8 cellular contexts compared by ENCODE assay signal in genomic region chr17:16415031-16415924, GRCh38. TPM values are rescaled to one million over a fixed set of nuclear protein-coding genes. Genes with fewer than 3 reads are reported as not detected.
DNase-seq lines count a peak whose midpoint lies in the region; ATAC-seq and TF ChIP-seq lines count a peak whose summit lies in the region.

TSS of gene TRPV2 (plus strand) at chr17:16415571. CDS start at chr17:16417669, 2,098 bp downstream.

- no peak within 1 kb of the TSS for H3K4me3 Mint-ChIP-seq in progenitor cell of endocrine pancreas (ENCODE audit: low read depth)

- H3K27ac Mint-ChIP-seq in progenitor cell of endocrine pancreas, result peak within 1 kb of the TSS; percentile 81

- DNase-seq in KBM-7 (peak; percentile 47), fibroblast of the aortic adventitia (ENCODE audit: low read depth) (no peak), progenitor cell of endocrine pancreas (ENCODE audit: low spot score, unreplicated experiment) (no peak), NCI-H226 (no peak)
- DNase-seq in activated CD8-positive, alpha-beta memory T cell treated with anti-CD3 and anti-CD28 coated beads, Interleukin-2, amount 50 U/mL, for 4 hours, result peak; percentile 55

- H3K4me3 ChIP-seq in fibroblast of the aortic adventitia (ENCODE audit: low read depth, low read length), result peak within 1 kb of the TSS; percentile 46

- in situ Hi-C loops in GM18951 (cut with MboI; ENCODE audit: low sequenced_read_pairs, unreplicated experiment) (no loop called here), KBM-7 (cut with MboI; ENCODE audit: low pct_unique_long_range_greater_than_20kb, low sequenced_read_pairs) (no loop called here)

- no peak for ATAC-seq in HG02938 (IDR thresholded peaks at IDR 0.05; ENCODE audit: unreplicated experiment)

- peaks cover 8% of the 10 kb centered on the region for H3K27me3 Mint-ChIP-seq in progenitor cell of endocrine pancreas

- TF ChIP-seq POLR2A in GM18951 (IDR thresholded peaks at IDR 0.05; ENCODE audit: extremely low read depth, insufficient read depth, insufficient read length), result peak; percentile 65

- no peaks in the 10 kb centered on the region for H3K4me1 Mint-ChIP-seq in progenitor cell of endocrine pancreas (ENCODE audit: low read depth)

- no peak within 1 kb of the TSS for H3K27ac ChIP-seq in 22Rv1

- no peaks in the 10 kb centered on the region for H3K9me3 Mint-ChIP-seq in progenitor cell of endocrine pancreas (ENCODE audit: low read depth)

- peak; percentile 49 for TF ChIP-seq CTCF in 22Rv1 (IDR thresholded peaks at IDR 0.05)
- peak; percentile 25 for TF ChIP-seq CTCF in fibroblast of the aortic adventitia (IDR thresholded peaks at IDR 0.05; ENCODE audit: insufficient read depth, low read length)
- peak; percentile 44 for TF ChIP-seq CTCF in progenitor cell of endocrine pancreas (IDR thresholded peaks at IDR 0.05; ENCODE audit: unreplicated experiment)

- H3K36me3 Mint-ChIP-seq in progenitor cell of endocrine pancreas (ENCODE audit: insufficient read depth), result no peaks in the 10 kb centered on the region

RNA-seq across cellular contexts. Expression of gene TRPV2, which starts in this region (rescaled TPM):
- total RNA-seq in fibroblast of the aortic adventitia (ENCODE audit: low replicate concordance), result 5.3 and 45.3 TPM in 2 replicates
- 1.3 and 2.1 TPM in 2 replicates for total RNA-seq in progenitor cell of endocrine pancreas

Comparison
In these comparisons a context has a peak if more than half of its experiments do, and no peak if none do; other contexts are left out.
1. DNase-seq: peak in KBM-7 (single experiment) and activated CD8-positive, alpha-beta memory T cell treated with anti-CD3 and anti-CD28 coated beads, Interleukin-2, amount 50 U/mL, for 4 hours (single experiment); none in fibroblast of the aortic adventitia (single experiment), progenitor cell of endocrine pancreas (single experiment) and NCI-H226 (single experiment).
2. Peak in every context shown above with its lines, with median percentiles within 50 percentile points of each other: CTCF ChIP-seq.